Comparison of ENCODE assay signal across 10 cellular contexts in the genomic region with DNA sequence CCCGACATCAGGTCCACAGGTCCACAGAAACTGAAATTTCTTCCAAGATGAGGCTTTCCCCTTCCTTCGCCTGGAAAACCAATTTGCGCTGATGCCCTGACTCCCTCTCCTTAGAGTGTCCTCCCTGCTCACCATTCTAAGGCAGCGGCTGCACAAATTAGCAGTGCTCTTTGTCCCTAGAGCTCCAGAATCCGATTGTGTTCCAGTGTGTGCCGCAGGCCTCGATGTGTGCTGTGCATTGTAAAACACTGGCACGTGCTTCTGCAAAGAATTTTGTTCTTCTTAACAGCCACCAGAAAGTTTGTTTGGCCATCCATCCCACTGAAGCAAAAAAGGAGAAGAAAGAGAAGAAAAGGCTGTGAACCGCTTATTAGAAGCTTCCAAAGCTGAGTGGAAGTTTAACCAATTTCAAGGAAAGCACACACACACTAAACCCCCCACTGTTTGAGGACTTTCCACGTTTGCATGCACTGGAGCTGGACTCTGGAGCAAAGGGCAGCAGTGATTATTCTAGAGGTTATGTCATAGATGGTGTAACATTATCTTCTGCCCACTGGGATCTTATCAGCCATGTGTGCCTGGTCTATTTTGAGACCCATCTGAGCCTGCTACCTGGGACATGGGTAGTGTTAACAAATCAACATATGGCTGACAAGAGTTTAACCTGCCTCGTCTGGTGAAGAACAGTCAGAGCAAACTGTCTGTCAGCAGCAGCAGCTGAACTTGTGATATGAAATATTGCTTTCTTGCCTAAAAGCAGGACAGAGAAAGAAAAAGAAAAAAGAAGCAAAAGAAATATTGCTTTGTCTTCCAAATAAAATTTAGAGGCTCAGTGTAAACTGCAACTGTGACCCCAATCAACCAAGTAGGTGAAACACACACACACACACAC.
A peak's percentile ranks its signal among the peaks of the same experiment; 100 is the strongest.
DNase-seq lines count a peak whose midpoint lies in the region; ATAC-seq, FAIRE-seq and TF ChIP-seq lines count a peak whose summit lies in the region.
"Had no signal": no experiment of that assay in that cellular context is flagged by ENCODE, and none has a peak within 500 bp of the region (broad histone marks: within the 10 kb centered on the region; RNA-seq: fewer than 3 reads in every experiment).

No MANE protein-coding gene starts in this region.

- H3K4me1 ChIP-seq in HUES48 (ENCODE audit: control insufficient read depth, insufficient read depth, low read length) (peaks cover 21% of the 10 kb centered on the region), GM12878 (ENCODE audit: control insufficient read depth, insufficient read depth, low read length) (no peaks in the 10 kb centered on the region), smooth muscle cell (ENCODE audit: low read depth) (peaks cover 14% of the 10 kb centered on the region)
- H3K4me1 ChIP-seq: gastroesophageal sphincter had no signal

- H3K9ac ChIP-seq in HUES48 (ENCODE audit: low read depth, low read length) (0 out of 2 replicates have a peak overlapping the region, but pooled peaks have one; percentile 11), GM12878 (ENCODE audit: control insufficient read depth, insufficient read depth, low read length) (no peak overlapping the region), smooth muscle cell (ENCODE audit: low read depth) (no peak overlapping the region)

- FAIRE-seq in GM12878 (lab: Jason Lieb, UNC): no peak

- no peak for TF ChIP-seq RAD21 in GM12878 (IDR thresholded peaks at IDR 0.05; ENCODE audit: insufficient read depth, low read depth, low read length)

- no peak for ATAC-seq in GM12878
- ATAC-seq in left lobe of liver: peak; percentile 88
- no peak for ATAC-seq in HG03139 (IDR thresholded peaks at IDR 0.05; ENCODE audit: unreplicated experiment)
- no peak for ATAC-seq in HG03354 (IDR thresholded peaks at IDR 0.05; ENCODE audit: poor library complexity, severe bottlenecking, unreplicated experiment)
- ATAC-seq: gastroesophageal sphincter had no signal

- RAD21 ChIA-PET in GM12878 (lab: Charles Lee; ENCODE audit: unreplicated experiment): no interaction called here

- TF ChIP-seq POLR2A in GM12878 (IDR thresholded peaks at IDR 0.05; ENCODE audit: low read depth, low read length): no peak

- intact Hi-C loops in GM12878 (cut with micrococcal nuclease; ENCODE audit: unreplicated experiment): no loop called here

- H3K4me3 ChIP-seq in HUES48 (ENCODE audit: low read depth, low read length) (no peak overlapping the region), GM12878 (no peak overlapping the region), smooth muscle cell (no peak overlapping the region)
- H3K4me3 ChIP-seq: gastroesophageal sphincter had no signal

- in situ Hi-C loops in GM12878 (cut with MboI): no loop called here

- TF ChIP-seq EP300 in GM12878 (IDR thresholded peaks at IDR 0.05; ENCODE audit: borderline replicate concordance in 1 of 2, control insufficient read depth in 1 of 2, low read depth in 2 of 2, low read length in 2 of 2): no peak

- H3K9me3 ChIP-seq in HUES48 (ENCODE audit: control insufficient read depth, insufficient read depth, low read length) (no peaks in the 10 kb centered on the region), GM12878 (replicated peaks; ENCODE audit: control insufficient read depth, insufficient read depth, low read length) (no peaks in the 10 kb centered on the region), smooth muscle cell (replicated peaks; ENCODE audit: low read depth) (no peaks in the 10 kb centered on the region)
- H3K9me3 ChIP-seq: gastroesophageal sphincter had no signal

- POLR2A ChIA-PET in GM12878 (lab: Charles Lee): interaction anchor here (0.7 kb wide), 1 partner anchor 318 kb away, joined by 3 read pairs; no protein-coding TSS in a partner anchor

- H3K27me3 ChIP-seq in HUES48 (ENCODE audit: control insufficient read depth, insufficient read depth, low read length): no peaks in the 10 kb centered on the region
- no peaks in the 10 kb centered on the region; a peak in 1 of 4 replicates for H3K27me3 ChIP-seq in GM12878 (replicated peaks in 1 of 2; ENCODE audit: control insufficient read depth in 2 of 2, insufficient read depth in 2 of 2, low read length in 1 of 2)
- no peaks in the 10 kb centered on the region for H3K27me3 ChIP-seq in smooth muscle cell (ENCODE audit: low read depth)
- H3K27me3 ChIP-seq: gastroesophageal sphincter had no signal

- CTCF ChIA-PET in GM12878 (lab: Yijun Ruan, JAX): no interaction called here

- no peaks in the 10 kb centered on the region for H3K36me3 ChIP-seq in HUES48 (ENCODE audit: control insufficient read depth, insufficient read depth, low read length)
- H3K36me3 ChIP-seq in GM12878 (ENCODE audit: control insufficient read depth in 2 of 2, insufficient read depth in 2 of 2, low read length in 1 of 2): no peaks in the 10 kb centered on the region
- no peaks in the 10 kb centered on the region for H3K36me3 ChIP-seq in smooth muscle cell (ENCODE audit: low read depth)
- H3K36me3 ChIP-seq: gastroesophageal sphincter had no signal

- BruUV-seq in GM12878 (replicated peaks; lab: Mats Ljungman, UMichigan): no TSS peak

- H3K4me2 ChIP-seq in GM12878 (ENCODE audit: control insufficient read depth, insufficient read depth) (no peak overlapping the region), smooth muscle cell (no peak overlapping the region)

- H3K79me2 ChIP-seq in GM12878 (ENCODE audit: control insufficient read depth, insufficient read depth, low read length) (no peaks in the 10 kb centered on the region), smooth muscle cell (ENCODE audit: low read depth) (no peaks in the 10 kb centered on the region)

- no peak for TF ChIP-seq CTCF in GM12878 (IDR thresholded peaks at IDR 0.05 in 2 of 3, conservative IDR thresholded peaks at IDR 0.05 in 1 of 3; ENCODE audit: control insufficient read depth in 2 of 3, extremely low read depth in 1 of 3, insufficient read depth in 1 of 3, low read depth in 3 of 3, low read length in 3 of 3)
- no peak for TF ChIP-seq CTCF in smooth muscle cell (IDR thresholded peaks at IDR 0.05; ENCODE audit: borderline replicate concordance, insufficient read depth, poor library complexity, severe bottlenecking)

- DNase-seq in GM12878 (ENCODE audit: low read depth, low spot score): no peak
- DNase-seq in left lobe of liver (ENCODE audit: low spot score): peak; percentile 86
- no peak for DNase-seq in smooth muscle cell (lab: John Stamatoyannopoulos, UW; ENCODE audit: unreplicated experiment)
- no peak for DNase-seq in nucleus accumbens (lab: John Stamatoyannopoulos, UW)
- DNase-seq: activated CD8-positive, alpha-beta memory T cell treated with anti-CD3 and anti-CD28 coated beads, Interleukin-2, amount 50 U/mL, for 48 hours; NCI-H526 treated with DMSO at 0.1 percent for 48 hours had no signal

- SMC1A ChIA-PET in GM12878 (lab: Charles Lee; ENCODE audit: uncharacterized antibody, unreplicated experiment): interaction anchor here (0.9 to 1.0 kb wide), 2 partner anchors 95 to 232 kb away, joined by 3 read pairs; no protein-coding TSS in a partner anchor

- peaks cover 12% of the 10 kb centered on the region for H3F3A ChIP-seq in smooth muscle cell (ENCODE audit: low read depth)

- 67% methylated on average over 11 of the region's 11 CpGs for WGBS in GM12878 (ENCODE audit: insufficient coverage, insufficient replicate concordance, low lambda C conversion rate, missing lambda C conversion rate)
- WGBS in smooth muscle cell (ENCODE audit: low lambda C conversion rate): 76% methylated on average over 11 of the region's 11 CpGs

- no peaks in the 10 kb centered on the region for H4K20me1 ChIP-seq in GM12878 (ENCODE audit: control insufficient read depth, insufficient read depth)
- H4K20me1 ChIP-seq in smooth muscle cell (ENCODE audit: low read depth): no peaks in the 10 kb centered on the region

- H3K27ac ChIP-seq in HUES48 (ENCODE audit: low read depth, low read length): peak overlapping the region; percentile 86
- no peak overlapping the region for H3K27ac ChIP-seq in GM12878 (ENCODE audit: control insufficient read depth, insufficient read depth)
- peak overlapping the region; percentile 20 for H3K27ac ChIP-seq in smooth muscle cell (ENCODE audit: low read depth)
- H3K27ac ChIP-seq: gastroesophageal sphincter had no signal

- H2AFZ ChIP-seq in GM12878 (ENCODE audit: control insufficient read depth, low read depth, low read length): peak overlapping the region; percentile 74
- peak overlapping the region; percentile 65 for H2AFZ ChIP-seq in smooth muscle cell (ENCODE audit: low read depth)

TF ChIP-seq in GM12878, 131 proteins besides CTCF, POLR2A, EP300 and RAD21 (continues in another document):
- no peak for TF ChIP-seq ATF7 (IDR thresholded peaks at IDR 0.05; ENCODE audit: low read depth)
- no peak for TF ChIP-seq CHD4 (IDR thresholded peaks at IDR 0.05)
- no peak for TF ChIP-seq GATAD2B (conservative IDR thresholded peaks at IDR 0.05; ENCODE audit: low read depth)
- TF ChIP-seq CBX5 (IDR thresholded peaks at IDR 0.05; ENCODE audit: low read depth): no peak
- TF ChIP-seq, protein P1, sequence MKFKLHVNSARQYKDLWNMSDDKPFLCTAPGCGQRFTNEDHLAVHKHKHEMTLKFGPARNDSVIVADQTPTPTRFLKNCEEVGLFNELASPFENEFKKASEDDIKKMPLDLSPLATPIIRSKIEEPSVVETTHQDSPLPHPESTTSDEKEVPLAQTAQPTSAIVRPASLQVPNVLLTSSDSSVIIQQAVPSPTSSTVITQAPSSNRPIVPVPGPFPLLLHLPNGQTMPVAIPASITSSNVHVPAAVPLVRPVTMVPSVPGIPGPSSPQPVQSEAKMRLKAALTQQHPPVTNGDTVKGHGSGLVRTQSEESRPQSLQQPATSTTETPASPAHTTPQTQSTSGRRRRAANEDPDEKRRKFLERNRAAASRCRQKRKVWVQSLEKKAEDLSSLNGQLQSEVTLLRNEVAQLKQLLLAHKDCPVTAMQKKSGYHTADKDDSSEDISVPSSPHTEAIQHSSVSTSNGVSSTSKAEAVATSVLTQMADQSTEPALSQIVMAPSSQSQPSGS (IDR thresholded peaks at IDR 0.05; ENCODE audit: low read length): no peak
- TF ChIP-seq JUNB (IDR thresholded peaks at IDR 0.05): no peak
- no peak for TF ChIP-seq SUZ12 (IDR thresholded peaks at IDR 0.05; ENCODE audit: unreplicated experiment)
- TF ChIP-seq ESRRA (IDR thresholded peaks at IDR 0.05; ENCODE audit: low read length): no peak
- TF ChIP-seq, protein P2, sequence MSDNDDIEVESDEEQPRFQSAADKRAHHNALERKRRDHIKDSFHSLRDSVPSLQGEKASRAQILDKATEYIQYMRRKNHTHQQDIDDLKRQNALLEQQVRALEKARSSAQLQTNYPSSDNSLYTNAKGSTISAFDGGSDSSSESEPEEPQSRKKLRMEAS (IDR thresholded peaks at IDR 0.05; ENCODE audit: low read depth, low read length): no peak
- no peak for TF ChIP-seq SMARCA5 (IDR thresholded peaks at IDR 0.05)
- no peak for TF ChIP-seq RAD51 (IDR thresholded peaks at IDR 0.05)
- TF ChIP-seq CHD2 (IDR thresholded peaks at IDR 0.05; ENCODE audit: borderline replicate concordance, low read depth, low read length): no peak
